In genomic region chr19:13195678-13196077, GRCh38 we compare ENCODE assay signal across 8 cellular contexts. TPM values are rescaled to one million over a fixed set of nuclear protein-coding genes. Genes with fewer than 3 reads are reported as not detected.
DNase-seq lines count a peak whose midpoint lies in the region; ATAC-seq and TF ChIP-seq lines count a peak whose summit lies in the region.

No MANE protein-coding gene starts in this region.

- DNase-seq in DMS53 treated with DMSO at 0.1 percent for 48 hours (lab: John Stamatoyannopoulos, UW; ENCODE audit: unreplicated experiment), result peak; percentile 38
- peak; percentile 23 for DNase-seq in NCI-H526 treated with DMSO at 0.1 percent for 48 hours (lab: John Stamatoyannopoulos, UW)
- DNase-seq in activated T-helper 9 cell treated with anti-CD3 and anti-CD28 coated beads, Interleukin-2, amount 50 U/mL, for 16 hours (ENCODE audit: low read depth), result peak; percentile 35
- peak; percentile 46 for DNase-seq in neural crest cell (ENCODE audit: low read depth, low spot score)
- DNase-seq in NCI-H1092 (lab: John Stamatoyannopoulos, UW), result no peak
- no peak for DNase-seq in superior temporal gyrus (ENCODE audit: extremely low spot score)

- H3K4me1 Mint-ChIP-seq in neural crest cell, result no peaks in the 10 kb centered on the region

- no peaks in the 10 kb centered on the region for H3K36me3 Mint-ChIP-seq in neural crest cell (ENCODE audit: low read depth)

- peak; percentile 60 for TF ChIP-seq CTCF in neural crest cell (conservative IDR thresholded peaks at IDR 0.05)

- ATAC-seq in GM19351 (IDR thresholded peaks at IDR 0.05; ENCODE audit: unreplicated experiment) (no peak), GM19455 (IDR thresholded peaks at IDR 0.05; ENCODE audit: unreplicated experiment) (no peak)

- no peak overlapping the region for H3K4me3 Mint-ChIP-seq in neural crest cell

- H3K27me3 Mint-ChIP-seq in neural crest cell (ENCODE audit: low read depth), result no peaks in the 10 kb centered on the region

- no peaks in the 10 kb centered on the region for H3K9me3 Mint-ChIP-seq in neural crest cell

- no peak overlapping the region for H3K27ac Mint-ChIP-seq in neural crest cell (ENCODE audit: unreplicated experiment)

RNA-seq across cellular contexts. Expression of gene IER2, which starts 45.5 kb away (rescaled TPM):
- 72.5 and 80.3 TPM in 2 replicates for total RNA-seq in neural crest cell

RNA-seq across cellular contexts. Expression of gene STX10, which starts 45.5 kb away (rescaled TPM):
- 60.6 and 60.7 TPM in 2 replicates for total RNA-seq in neural crest cell

Comparison
In these comparisons a context has a peak if more than half of its experiments do, and no peak if none do; other contexts are left out.
1. DNase-seq: peak in DMS53 treated with DMSO at 0.1 percent for 48 hours (single experiment), NCI-H526 treated with DMSO at 0.1 percent for 48 hours (single experiment), activated T-helper 9 cell treated with anti-CD3 and anti-CD28 coated beads, Interleukin-2, amount 50 U/mL, for 16 hours (single experiment) and neural crest cell (single experiment); none in NCI-H1092 (single experiment) and superior temporal gyrus (single experiment).